8 cellular contexts compared by ENCODE assay signal in the genomic region with DNA sequence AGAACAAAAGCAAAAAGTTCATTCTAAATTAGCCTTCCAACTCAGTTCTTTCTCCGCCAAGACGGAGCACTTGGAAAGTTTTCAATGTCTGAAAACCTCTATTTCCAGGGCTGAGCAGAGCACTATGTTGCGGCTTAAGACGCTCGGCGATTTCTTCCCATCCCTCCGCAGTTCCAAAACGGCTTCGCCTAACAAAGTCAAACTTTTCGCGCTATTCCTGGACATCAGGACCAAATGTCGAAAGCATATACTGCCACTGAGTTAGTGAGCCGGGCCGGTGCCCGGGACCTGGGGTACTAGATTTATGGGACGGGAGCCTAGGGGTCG. TPM values are rescaled to one million over a fixed set of nuclear protein-coding genes. Genes with fewer than 3 reads are reported as not detected.
A peak's percentile ranks its signal among the peaks of the same experiment; 100 is the strongest.
DNase-seq lines count a peak whose midpoint lies in the region; ATAC-seq and TF ChIP-seq lines count a peak whose summit lies in the region.

No MANE protein-coding gene starts in this region.

- peaks cover 46 to 56% of the 10 kb centered on the region in 2 donors for H3K4me1 Mint-ChIP-seq in natural killer cell

- POLR2A ChIA-PET in RWPE1 (lab: Yijun Ruan, JAX; ENCODE audit: low non-redundant PET), result interaction anchor here (1.0 kb wide), 1 partner anchor 15 kb away, joined by 3 read pairs; no protein-coding TSS in a partner anchor

- no peaks in the 10 kb centered on the region for H3K36me3 Mint-ChIP-seq in natural killer cell

- H3K27me3 Mint-ChIP-seq in natural killer cell (ENCODE audit: low read depth in 2 of 2), result no peaks in the 10 kb centered on the region

- intact Hi-C loops in Right ventricle myocardium inferior (cut with DNase I) (loop anchor here (1.0 to 5.0 kb wide), 3 partner anchors 10 to 120 kb away; a partner anchor contains a TSS), cardiac septum (cut with DNase I) (loop anchor here (2.0 kb wide), 1 partner anchor 43 kb away; no protein-coding TSS in a partner anchor), natural killer cell (cut with micrococcal nuclease) (loop anchor here (1.0 to 2.0 kb wide), 2 partner anchors 27 to 39 kb away; no protein-coding TSS in a partner anchor)

- H3K27ac ChIP-seq in RWPE1, result peak overlapping the region; percentile 91

- no peak for DNase-seq in Right ventricle myocardium inferior (ENCODE audit: missing footprints)
- DNase-seq in cardiac septum (ENCODE audit: low spot score), result no peak
- no peak for DNase-seq in RWPE1 (ENCODE audit: low spot score)
- peak; percentile 31 for DNase-seq in epithelial cell of proximal tubule (ENCODE audit: low read depth)
- DNase-seq in natural killer cell, result peak; percentile 18
- DNase-seq in cerebellum (ENCODE audit: low spot score), result no peak

- TF ChIP-seq CTCF in RWPE1 (conservative IDR thresholded peaks at IDR 0.05; ENCODE audit: low read depth) (no peak), epithelial cell of proximal tubule (conservative IDR thresholded peaks at IDR 0.05; ENCODE audit: low read depth, low read length) (no peak), natural killer cell (IDR thresholded peaks at IDR 0.05) (no peak)

- peaks cover 0 to 2% of the 10 kb centered on the region in 2 donors for H3K9me3 Mint-ChIP-seq in natural killer cell

- peak overlapping the region; percentile 96 for H3K4me3 Mint-ChIP-seq in natural killer cell

- ATAC-seq in Right ventricle myocardium inferior (peak; percentile 32), natural killer cell (peak in 2 of 3 donors; percentile 1 to 5), HG03442 (IDR thresholded peaks at IDR 0.05; ENCODE audit: unreplicated experiment) (no peak), GM21576 (IDR thresholded peaks at IDR 0.05; ENCODE audit: unreplicated experiment) (no peak)

- peak overlapping the region; percentile 96 to 98 for H3K27ac Mint-ChIP-seq in natural killer cell

- peak overlapping the region; percentile 92 for H3K4me3 ChIP-seq in epithelial cell of proximal tubule (ENCODE audit: low read depth, low read length)

- CTCF ChIA-PET in RWPE1 (lab: Yijun Ruan, JAX), result interaction anchor here (0.7 kb wide), 1 partner anchor 15 kb away, joined by 3 read pairs; no protein-coding TSS in a partner anchor

RNA-seq across cellular contexts. Expression of a gene that starts 0.8 kb away (rescaled TPM):
- total RNA-seq in Right ventricle myocardium inferior, result 16.4 TPM
- total RNA-seq in cardiac septum, result 8.0 TPM
- total RNA-seq in epithelial cell of proximal tubule, result 2.9 and 3.5 TPM in 2 replicates
- 10 to 100 TPM; 21.9 to 27.1 (median 24.2) TPM for total RNA-seq in natural killer cell
- 42.2 TPM for total RNA-seq in cerebellum

Comparison
In these comparisons a context has a peak if more than half of its experiments do, and no peak if none do; other contexts are left out.
1. ATAC-seq: peak in Right ventricle myocardium inferior (single experiment) and natural killer cell (2 of 3); none in HG03442 (single experiment) and GM21576 (single experiment).
2. DNase-seq: peak in epithelial cell of proximal tubule (single experiment) and natural killer cell (single experiment); none in Right ventricle myocardium inferior (single experiment), cardiac septum (single experiment), RWPE1 (single experiment) and cerebellum (single experiment).